In genomic region chr5:95709967-95710650, GRCh38 we compare ENCODE assay signal across 11 cellular contexts. TPM values are rescaled to one million over a fixed set of nuclear protein-coding genes. Genes with fewer than 3 reads are reported as not detected.
DNase-seq lines count a peak whose midpoint lies in the region; ATAC-seq, FAIRE-seq and TF ChIP-seq lines count a peak whose summit lies in the region.
"Had no signal": no experiment of that assay in that cellular context is flagged by ENCODE, and none has a peak within 500 bp of the region (broad histone marks: within the 10 kb centered on the region; RNA-seq: fewer than 3 reads in every experiment).

No MANE protein-coding gene starts in this region.

- H3K27ac ChIP-seq in K562 (ENCODE audit: extremely low read depth, low read depth, low read length): peak overlapping the region; percentile 99
- H3K27ac ChIP-seq in smooth muscle cell (ENCODE audit: low read depth): peak overlapping the region; percentile 86

- H3F3A ChIP-seq in smooth muscle cell (ENCODE audit: low read depth): peaks cover 6% of the 10 kb centered on the region

- no peaks in the 10 kb centered on the region for H4K20me1 ChIP-seq in K562 (replicated peaks; ENCODE audit: control insufficient read depth, insufficient read depth, low read length)
- H4K20me1 ChIP-seq in smooth muscle cell (ENCODE audit: low read depth): no peaks in the 10 kb centered on the region

- CTCF ChIA-PET in K562 (lab: Yijun Ruan, JAX; ENCODE audit: low intra/inter-chr PET ratio): no interaction called here

- H3K9me3 ChIP-seq in MG63: no peaks in the 10 kb centered on the region
- H3K9me3 ChIP-seq in K562 (replicated peaks; ENCODE audit: control insufficient read depth, insufficient read depth, low read depth, low read length): no peaks in the 10 kb centered on the region
- H3K9me3 ChIP-seq in smooth muscle cell (replicated peaks; ENCODE audit: low read depth): no peaks in the 10 kb centered on the region

- H3K4me1 ChIP-seq in K562 (replicated peaks in 1 of 2; ENCODE audit: control insufficient read depth in 2 of 2, insufficient read depth in 2 of 2, low read length in 2 of 2) (peaks cover 17 to 43% of the 10 kb centered on the region in 2 experiments), smooth muscle cell (ENCODE audit: low read depth) (peaks cover 18% of the 10 kb centered on the region)

- H3K79me2 ChIP-seq in K562 (ENCODE audit: control insufficient read depth, insufficient read depth, low read length) (peaks cover 16% of the 10 kb centered on the region; the same call in 2 of the 3 replicates), smooth muscle cell (ENCODE audit: low read depth) (no peaks in the 10 kb centered on the region)

- BruUV-seq in K562 (replicated peaks; lab: Mats Ljungman, UMichigan): no TSS peak

- TF ChIP-seq RAD21 in K562 (CRISPR knock-in tag; conservative IDR thresholded peaks at IDR 0.05 in 1 of 2, IDR thresholded peaks at IDR 0.05 in 1 of 2): peak in 1 of 2 experiments; percentile 42; a peak in 3 of 4 replicates

- no peak for TF ChIP-seq POLR2A in K562 (conservative IDR thresholded peaks at IDR 0.05)

- ATAC-seq in K562 (peak; percentile 55), GM21786 (IDR thresholded peaks at IDR 0.05; ENCODE audit: unreplicated experiment) (no peak), GM21367 (IDR thresholded peaks at IDR 0.05; ENCODE audit: unreplicated experiment) (no peak)

- DNase-seq in MG63 (peak; percentile 30), K562 (ENCODE audit: extremely low read depth in 1 of 4, low spot score in 3 of 4) (peak in 3 of 4 experiments; percentile 33 to 94 (median 57)), inferior parietal cortex (ENCODE audit: extremely low spot score) (peak; percentile 66), smooth muscle cell (lab: John Stamatoyannopoulos, UW; ENCODE audit: unreplicated experiment) (no peak), NCI-H2107 (lab: John Stamatoyannopoulos, UW) (no peak), 8988T (no peak)
- DNase-seq: activated CD4-positive, CD25-positive, alpha-beta regulatory T cell treated with anti-CD3 and anti-CD28 coated beads, Interleukin-2, amount 50 U/mL, for 72 hours; DMS153; MV-4-11 had no signal

- H2AFZ ChIP-seq in K562 (ENCODE audit: low read depth, low read length) (peak overlapping the region; percentile 70), smooth muscle cell (ENCODE audit: low read depth) (no peak overlapping the region)

- no peaks in the 10 kb centered on the region for H3K27me3 ChIP-seq in MG63
- no peaks in the 10 kb centered on the region for H3K27me3 ChIP-seq in K562 (ENCODE audit: control insufficient read depth in 2 of 2, insufficient read depth in 2 of 2, low read length in 2 of 2)
- no peaks in the 10 kb centered on the region for H3K27me3 ChIP-seq in smooth muscle cell (ENCODE audit: low read depth)

- FAIRE-seq in K562 (lab: Jason Lieb, UNC): peak; percentile 82

- TF ChIP-seq CTCF in K562 (IDR thresholded peaks at IDR 0.05 in 2 of 3, conservative IDR thresholded peaks at IDR 0.05 in 1 of 3; ENCODE audit: insufficient read depth in 2 of 3, low read depth in 1 of 3, low read length in 3 of 3) (no peak), smooth muscle cell (IDR thresholded peaks at IDR 0.05; ENCODE audit: borderline replicate concordance, insufficient read depth, poor library complexity, severe bottlenecking) (no peak)

- no peaks in the 10 kb centered on the region for H3K36me3 ChIP-seq in MG63
- H3K36me3 ChIP-seq in K562 (ENCODE audit: control insufficient read depth, insufficient read depth, low read length): no peaks in the 10 kb centered on the region; the same call in 2 of the 3 replicates
- H3K36me3 ChIP-seq in smooth muscle cell (ENCODE audit: low read depth): no peaks in the 10 kb centered on the region

- in situ Hi-C loops in K562 (cut with MboI): no loop called here

- H3K4me3 ChIP-seq in MG63 (no peak overlapping the region), K562 (peak overlapping the region; percentile 51), smooth muscle cell (no peak overlapping the region)

- H3K9ac ChIP-seq in K562 (ENCODE audit: insufficient read depth in 1 of 2, low read depth in 2 of 2, low read length in 2 of 2) (peak overlapping the region; percentile 67 to 94; a peak in 3 of 4 replicates), smooth muscle cell (ENCODE audit: low read depth) (no peak overlapping the region)

- 13% methylated on average over 15 of the region's 15 CpGs for WGBS in K562 (ENCODE audit: insufficient coverage, low coverage, missing lambda C conversion rate)
- WGBS in smooth muscle cell (ENCODE audit: low lambda C conversion rate): 39% methylated on average over 15 of the region's 15 CpGs

- peak; percentile 65; the same call in 1 of the 2 replicates for TF ChIP-seq EP300 in K562 (IDR thresholded peaks at IDR 0.05; ENCODE audit: low read length)

- H3K9me1 ChIP-seq in K562 (ENCODE audit: control insufficient read depth, insufficient read depth, low read length): no peaks in the 10 kb centered on the region

- POLR2A ChIA-PET in K562 (lab: Yijun Ruan, JAX): interaction anchor here (0.7 to 4.9 kb wide), 11 partner anchors 9 to 43 kb away, joined by 3 to 50 read pairs (median 4); partner anchors contain the start of gene RHOBTB3

- peak overlapping the region; percentile 87 for H3K4me2 ChIP-seq in K562 (ENCODE audit: insufficient read depth, low read length)
- peak overlapping the region; percentile 82 for H3K4me2 ChIP-seq in smooth muscle cell

- intact Hi-C loops in K562 (cut with micrococcal nuclease): loop anchor here (2.0 to 10.0 kb wide), 3 partner anchors 45 to 1225 kb away; partner anchors contain the start of genes LNPEP and RFESD

TF ChIP-seq in K562, 482 proteins besides CTCF, POLR2A, EP300 and RAD21 (continues in another document):
- peak; percentile 92 for TF ChIP-seq ZBTB5 (IDR thresholded peaks at IDR 0.05)
- 0 out of 2 replicates have a peak, but pooled peaks have one; percentile 77 for TF ChIP-seq GATAD2A (IDR thresholded peaks at IDR 0.05)
- no peak for TF ChIP-seq RFX7 (CRISPR knock-in tag; IDR thresholded peaks at IDR 0.05)

RNA-seq across cellular contexts. Expression of gene RHOBTB3, which starts 21.0 kb away (rescaled TPM):
- 74.7 and 99.2 TPM in 2 replicates for total RNA-seq in MG63 (2014; rRNA removed; shearing (Covaris generic); ENCODE audit: low replicate concordance)
- 221 and 302 TPM in 2 replicates for total RNA-seq in K562 (2011; cell fraction: chromatin; rRNA removed; ENCODE audit: low replicate concordance)
- total RNA-seq in K562 (2011; cell fraction: nucleolus; rRNA removed): 117 and 137 TPM in 2 replicates
- 147 and 234 TPM in 2 replicates for total RNA-seq in K562 (2011; cell fraction: nucleoplasm; rRNA removed)
- total RNA-seq in K562 (2014; rRNA removed): 107 and 112 TPM in 2 replicates
- 142 and 164 TPM in 2 replicates for total RNA-seq in K562 (2014; rRNA removed; fragmentation: Illumina TruSeq; extraction: Trizol)
- total RNA-seq in K562 (2015; rRNA removed; fragmentation: Illumina TruSeq; extraction: Trizol): 133 and 143 TPM in 2 replicates
- total RNA-seq in K562 (2021): 124 and 142 TPM in 2 replicates
- 128 and 166 TPM in 2 replicates for polyA plus RNA-seq in K562 (2011; rRNA removed)
- 180 and 257 TPM in 2 replicates for polyA plus RNA-seq in K562 (2011; cell fraction: cytosol; rRNA removed)
- polyA plus RNA-seq in K562 (2011; cell fraction: nucleus; rRNA removed): 207 and 234 TPM in 2 replicates
- 73.9 and 97.8 TPM in 2 replicates for polyA plus RNA-seq in K562 (2012)
- polyA plus RNA-seq in K562 (2014; fragmentation: Illumina TruSeq; extraction: Trizol): 111 and 115 TPM in 2 replicates
- polyA plus RNA-seq in K562 (2014; fragmentation: Nextera tagmentation; extraction: Ambion mirVana): 10 to 100 TPM; 39.7 to 53.0 TPM
- 78.4 and 81.2 TPM in 2 replicates for polyA plus RNA-seq in K562 (2014; rRNA removed)
- 373 and 438 TPM in 2 replicates for polyA minus RNA-seq in K562 (2011; rRNA and poly(A)+ RNA removed)
- polyA minus RNA-seq in K562 (2011; cell fraction: cytosol; rRNA and poly(A)+ RNA removed): 200 and 263 TPM in 2 replicates
- 246 and 302 TPM in 2 replicates for polyA minus RNA-seq in K562 (2011; cell fraction: nucleus; rRNA and poly(A)+ RNA removed)
- 213 and 223 TPM in 2 replicates for total RNA-seq in smooth muscle cell
- 127 and 178 TPM in 2 replicates for polyA plus RNA-seq in smooth muscle cell

RNA-seq across cellular contexts. Expression of gene SPATA9, which starts 27.3 kb away (rescaled TPM):
- 1.1 TPM in 1 of 2 replicates, not detected in the other for total RNA-seq in MG63 (2014; rRNA removed; shearing (Covaris generic); ENCODE audit: low replicate concordance)
- not detected in 2 replicates for total RNA-seq in K562 (2011; cell fraction: chromatin; rRNA removed; ENCODE audit: low replicate concordance)
- total RNA-seq in K562 (2011; cell fraction: nucleolus; rRNA removed): not detected in 2 replicates
- not detected in 2 replicates for total RNA-seq in K562 (2011; cell fraction: nucleoplasm; rRNA removed)
- total RNA-seq in K562 (2014; rRNA removed) (0.24 TPM in 1 of 2 replicates, not detected in the other), K562 (2014; rRNA removed; fragmentation: Illumina TruSeq; extraction: Trizol) (not detected in 2 replicates), K562 (2015; rRNA removed; fragmentation: Illumina TruSeq; extraction: Trizol) (0.40 TPM in 1 of 2 replicates, not detected in the other), K562 (2021) (0.11 TPM in 1 of 2 replicates, not detected in the other), smooth muscle cell (0.27 TPM in 1 of 2 replicates, not detected in the other)
- polyA plus RNA-seq in K562 (2011; rRNA removed) (0.28 and 0.38 TPM in 2 replicates), K562 (2014; fragmentation: Illumina TruSeq; extraction: Trizol) (0.16 TPM in 1 of 2 replicates, not detected in the other), K562 (2014; fragmentation: Nextera tagmentation; extraction: Ambion mirVana) (1 to 10 TPM; 3.4 to 5.5 TPM), K562 (2014; rRNA removed) (0.05 and 0.16 TPM in 2 replicates), smooth muscle cell (0.54 TPM in 1 of 2 replicates, not detected in the other)
- polyA plus RNA-seq in K562 (2011; cell fraction: cytosol; rRNA removed): 0.09 TPM in 1 of 2 replicates, not detected in the other
- polyA plus RNA-seq in K562 (2011; cell fraction: nucleus; rRNA removed): 0.14 and 0.24 TPM in 2 replicates
- 1.6 and 1.8 TPM in 2 replicates for polyA plus RNA-seq in K562 (2012)
- polyA minus RNA-seq in K562 (2011; rRNA and poly(A)+ RNA removed): 0.18 TPM in 1 of 2 replicates, not detected in the other
- not detected in 2 replicates for polyA minus RNA-seq in K562 (2011; cell fraction: cytosol; rRNA and poly(A)+ RNA removed)
- not detected in 2 replicates for polyA minus RNA-seq in K562 (2011; cell fraction: nucleus; rRNA and poly(A)+ RNA removed)

Comparison
In these comparisons a context has a peak if more than half of its experiments do, and no peak if none do; other contexts are left out.
1. DNase-seq: peak in MG63 (single experiment), K562 (3 of 4) and inferior parietal cortex (single experiment); none in smooth muscle cell (single experiment), NCI-H2107 (single experiment) and 8988T (single experiment).